12 cellular contexts compared by ENCODE assay signal in the genomic region with DNA sequence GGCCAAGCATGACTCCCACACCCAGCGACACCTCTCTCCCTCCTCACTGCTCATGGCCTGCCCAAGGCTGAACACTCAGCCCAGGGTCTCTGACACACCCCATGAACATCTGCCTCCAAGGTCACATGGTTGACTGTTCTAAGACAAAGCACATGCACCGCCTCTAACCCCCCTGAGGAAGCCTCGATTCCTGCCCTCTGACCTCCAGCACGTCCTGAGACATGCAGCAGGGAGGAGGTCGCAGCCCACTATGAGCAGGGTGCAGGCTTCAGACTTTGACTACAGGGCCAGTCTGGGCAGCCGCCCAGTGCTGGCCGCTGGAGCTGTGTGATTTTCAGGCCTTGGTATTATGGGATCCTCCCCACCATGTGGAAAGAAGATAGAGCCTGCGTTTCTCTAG. TPM values are rescaled to one million over a fixed set of nuclear protein-coding genes. Genes with fewer than 3 reads are reported as not detected.
DNase-seq lines count a peak whose midpoint lies in the region; ATAC-seq and TF ChIP-seq lines count a peak whose summit lies in the region.
"Had no signal": no experiment of that assay in that cellular context is flagged by ENCODE, and none has a peak within 500 bp of the region (broad histone marks: within the 10 kb centered on the region; RNA-seq: fewer than 3 reads in every experiment).

No MANE protein-coding gene starts in this region.

- no peak overlapping the region for H2BK15ac ChIP-seq in H9 (ENCODE audit: low read depth, low read length)

- H4K20me1 ChIP-seq in H9 (ENCODE audit: control insufficient read depth, insufficient read depth, insufficient read length), result no peaks in the 10 kb centered on the region

- H3K4me3 Mint-ChIP-seq in H9, result no peak overlapping the region
- H3K4me3 Mint-ChIP-seq: activated CD8-positive, alpha-beta memory T cell treated with anti-CD3 and anti-CD28 coated beads, Interleukin-2, amount 10 ng/mL, durations not matched to agents 7 days and 5 days; activated naive CD8-positive, alpha-beta T cell treated with anti-CD3 and anti-CD28 coated beads for 36 hours; mesothelial cell of epicardium had no signal

- ATAC-seq in left lung (peak; percentile 2), GM19023 (IDR thresholded peaks at IDR 0.05; ENCODE audit: unreplicated experiment) (no peak), HG03108 (IDR thresholded peaks at IDR 0.05; ENCODE audit: unreplicated experiment) (no peak)
- ATAC-seq: activated CD8-positive, alpha-beta memory T cell treated with anti-CD3 and anti-CD28 coated beads, Interleukin-2, amount 10 ng/mL, durations not matched to agents 7 days and 5 days had no signal

- H3K23ac ChIP-seq in H9 (ENCODE audit: insufficient read length, low read depth, low read length), result no peak overlapping the region

- H3K79me1 ChIP-seq in H9 (ENCODE audit: insufficient read depth, low read depth, low read length, poor library complexity, severe bottlenecking), result no peaks in the 10 kb centered on the region

- H3K9me3 Mint-ChIP-seq in H9, result no peaks in the 10 kb centered on the region
- H3K9me3 Mint-ChIP-seq: activated naive CD8-positive, alpha-beta T cell treated with anti-CD3 and anti-CD28 coated beads for 36 hours; mesothelial cell of epicardium had no signal

- H3K27ac Mint-ChIP-seq in H9, result peak overlapping the region; percentile 28 to 88 (median 28); a peak in 2 of 7 replicates
- H3K27ac Mint-ChIP-seq: activated CD8-positive, alpha-beta memory T cell treated with anti-CD3 and anti-CD28 coated beads, Interleukin-2, amount 10 ng/mL, durations not matched to agents 7 days and 5 days; activated naive CD8-positive, alpha-beta T cell treated with anti-CD3 and anti-CD28 coated beads for 36 hours; mesothelial cell of epicardium had no signal

- H3K27ac ChIP-seq in H9 (ENCODE audit: insufficient read length, low read depth, low read length) (no peak overlapping the region), coronary artery (peak overlapping the region; percentile 76 to 81), left lung (no peak overlapping the region), suprapubic skin (peak overlapping the region; percentile 13)

- H3K23me2 ChIP-seq in H9 (ENCODE audit: insufficient read length, low read depth, low read length, poor library complexity, severe bottlenecking), result no peaks in the 10 kb centered on the region

- H4K91ac ChIP-seq in H9 (ENCODE audit: insufficient read length, low read depth, low read length), result no peak overlapping the region

- H4K8ac ChIP-seq in H9 (replicated peaks; ENCODE audit: insufficient read length, low read depth, low read length), result no peak overlapping the region

- H3K4me3 ChIP-seq in coronary artery (no peak overlapping the region), left lung (no peak overlapping the region), suprapubic skin (no peak overlapping the region)

- no peak overlapping the region for H3K4ac ChIP-seq in H9 (ENCODE audit: low read depth, low read length)

- intact Hi-C loops in left lung (cut with DNase I), result no loop called here

- no peaks in the 10 kb centered on the region for H3K27me3 Mint-ChIP-seq in H9 (ENCODE audit: low read depth)
- H3K27me3 Mint-ChIP-seq: activated CD8-positive, alpha-beta memory T cell treated with anti-CD3 and anti-CD28 coated beads, Interleukin-2, amount 10 ng/mL, durations not matched to agents 7 days and 5 days; activated naive CD8-positive, alpha-beta T cell treated with anti-CD3 and anti-CD28 coated beads for 36 hours had no signal

- no peak overlapping the region for H2BK120ac ChIP-seq in H9 (ENCODE audit: low read depth, low read length, poor library complexity, severe bottlenecking)

- WGBS in H9 (ENCODE audit: extremely low coverage, insufficient read length, low lambda C conversion rate), result no CpG with 5 or more reads among the region's 8 CpGs
- 77% methylated on average over 8 of the region's 8 CpGs for WGBS in suprapubic skin

- H3T11ph ChIP-seq in H9 (ENCODE audit: low read length), result no peak overlapping the region

- H3K9me3 ChIP-seq in H9 (ENCODE audit: control insufficient read depth, low read depth, low read length), result no peaks in the 10 kb centered on the region
- H3K9me3 ChIP-seq in left lung, result no peaks in the 10 kb centered on the region
- H3K9me3 ChIP-seq in suprapubic skin, result no peaks in the 10 kb centered on the region

- H3K4me2 ChIP-seq in H9 (ENCODE audit: insufficient read depth, insufficient read length, low read length), result no peak overlapping the region

- H3K9ac ChIP-seq in H9 (ENCODE audit: extremely low read depth, insufficient read length, low read length), result no peak overlapping the region

- peaks cover 0 to 100% of the 10 kb centered on the region in 2 donors for H3K36me3 ChIP-seq in left lung
- peaks cover 87% of the 10 kb centered on the region for H3K36me3 ChIP-seq in suprapubic skin

- no peak overlapping the region for H2AK5ac ChIP-seq in H9 (ENCODE audit: insufficient read length, low read length)

- H2AFZ ChIP-seq in H9 (ENCODE audit: low read length), result no peak overlapping the region

- no peak overlapping the region for H3K18ac ChIP-seq in H9 (ENCODE audit: insufficient read length, low read depth, low read length)

- TF ChIP-seq EP300 in suprapubic skin (IDR thresholded peaks at IDR 0.05), result no peak

- no peak overlapping the region for H2BK12ac ChIP-seq in H9 (ENCODE audit: insufficient read length, low read depth, low read length)

- DNase-seq in H9 (no peak), coronary artery (ENCODE audit: low spot score) (no peak), left lung (no peak), suprapubic skin (ENCODE audit: low spot score in 2 of 2) (no peak), NCI-H526 treated with DMSO at 0.1 percent for 48 hours (lab: John Stamatoyannopoulos, UW) (no peak), NCI-H524 treated with DMSO at 0.1 percent for 48 hours (lab: John Stamatoyannopoulos, UW) (no peak)
- DNase-seq: activated CD8-positive, alpha-beta memory T cell treated with anti-CD3 and anti-CD28 coated beads, Interleukin-2, amount 10 ng/mL, durations not matched to agents 7 days and 5 days; activated naive CD8-positive, alpha-beta T cell treated with anti-CD3 and anti-CD28 coated beads for 36 hours; NCI-H1105 had no signal

- H2BK5ac ChIP-seq in H9 (ENCODE audit: insufficient read length, low read length), result no peak overlapping the region

- no peak for TF ChIP-seq POLR2A in suprapubic skin (IDR thresholded peaks at IDR 0.05)

- no peak for TF ChIP-seq CTCF in H9 (conservative IDR thresholded peaks at IDR 0.05)
- no peak for TF ChIP-seq CTCF in coronary artery (IDR thresholded peaks at IDR 0.05)
- TF ChIP-seq CTCF in left lung (IDR thresholded peaks at IDR 0.05), result no peak
- TF ChIP-seq CTCF in suprapubic skin (IDR thresholded peaks at IDR 0.05), result no peak

- peaks cover 36 to 67% (median 52%) of the 10 kb centered on the region in 3 experiments for H3K36me3 Mint-ChIP-seq in H9 (ENCODE audit: insufficient read depth in 1 of 3, low read depth in 3 of 3)
- H3K36me3 Mint-ChIP-seq: activated naive CD8-positive, alpha-beta T cell treated with anti-CD3 and anti-CD28 coated beads for 36 hours had no signal

- H4K5ac ChIP-seq in H9 (ENCODE audit: insufficient read length, low read depth, low read length), result no peak overlapping the region

- H3K4me1 Mint-ChIP-seq in H9, result peaks cover 11 to 23% of the 10 kb centered on the region in 2 experiments
- H3K4me1 Mint-ChIP-seq: activated CD8-positive, alpha-beta memory T cell treated with anti-CD3 and anti-CD28 coated beads, Interleukin-2, amount 10 ng/mL, durations not matched to agents 7 days and 5 days; activated naive CD8-positive, alpha-beta T cell treated with anti-CD3 and anti-CD28 coated beads for 36 hours; mesothelial cell of epicardium had no signal

- H3K27me3 ChIP-seq in H9 (ENCODE audit: insufficient read depth, low read length) (no peaks in the 10 kb centered on the region), left lung (no peaks in the 10 kb centered on the region), suprapubic skin (no peaks in the 10 kb centered on the region)

- H3K79me2 ChIP-seq in H9 (ENCODE audit: insufficient read depth, low read length), result no peaks in the 10 kb centered on the region; the same call in 1 of the 2 replicates

- H3K4me1 ChIP-seq in H9 (ENCODE audit: insufficient read depth, low read length) (no peaks in the 10 kb centered on the region), left lung (peaks cover 8 to 15% of the 10 kb centered on the region in 2 donors), suprapubic skin (peaks cover 29% of the 10 kb centered on the region)

- no peak overlapping the region for H3K56ac ChIP-seq in H9 (ENCODE audit: insufficient read length, low read depth, low read length)

- no peak overlapping the region for H2BK20ac ChIP-seq in H9 (ENCODE audit: low read depth, low read length, poor library complexity, severe bottlenecking)

- H3K14ac ChIP-seq in H9 (ENCODE audit: insufficient read depth, low read length), result no peak overlapping the region

RNA-seq across cellular contexts. Expression of a gene that starts 46.2 kb away (rescaled TPM):
- total RNA-seq in H9 (2021) (89.8 and 97.8 TPM in 2 replicates), left lung (100 to 1,000 TPM; 201 to 263 TPM), suprapubic skin (10 to 100 TPM; 37.5 to 52.3 (median 41.3) TPM)

Comparison
In these comparisons a context has a peak if more than half of its experiments do, and no peak if none do; other contexts are left out.
1. H3K27ac ChIP-seq: peak in coronary artery (2 of 2) and suprapubic skin (single experiment); none in H9 (single experiment) and left lung (0 of 2).